6 cellular contexts compared by ENCODE assay signal in the genomic region with DNA sequence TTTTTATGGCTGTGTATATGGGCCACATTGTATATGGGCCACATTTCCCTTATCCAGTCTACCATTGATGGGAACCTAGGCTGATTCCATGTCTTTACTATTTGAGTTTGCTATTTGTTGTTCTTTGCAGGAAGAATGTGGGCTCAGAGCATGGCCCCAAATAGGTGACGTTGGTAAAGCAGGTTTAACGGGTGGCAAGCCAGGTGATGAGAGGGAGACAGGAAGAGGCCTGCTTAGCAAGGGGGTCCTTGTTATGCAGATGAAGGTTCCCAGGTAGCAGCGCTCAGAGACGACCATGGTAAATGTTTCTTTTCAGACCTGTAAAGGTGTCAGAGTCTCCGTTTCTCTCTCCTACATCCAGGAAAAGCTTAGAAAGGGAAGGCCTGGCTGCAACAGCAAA. TPM values are rescaled to one million over a fixed set of nuclear protein-coding genes. Genes with fewer than 3 reads are reported as not detected.
"Had no signal": no experiment of that assay in that cellular context is flagged by ENCODE, and none has a peak within 500 bp of the region (broad histone marks: within the 10 kb centered on the region; RNA-seq: fewer than 3 reads in every experiment).

No MANE protein-coding gene starts in this region.

RNA-seq across cellular contexts. Expression of gene GYG2, which starts 28.8 kb away (rescaled TPM):
- total RNA-seq: activated CD4-positive, alpha-beta memory T cell treated with anti-CD3 and anti-CD28 coated beads, Interleukin-2, amount 10 ng/mL, durations not matched to agents 7 days and 5 days; activated CD8-positive, alpha-beta memory T cell treated with anti-CD3 and anti-CD28 coated beads, Interleukin-2, amount 10 ng/mL, durations not matched to agents 7 days and 5 days; MCF 10A; OCI-LY7 had no signal

RNA-seq across cellular contexts. Expression of gene XG, which starts 48.1 kb away (rescaled TPM):
- total RNA-seq: activated CD4-positive, alpha-beta memory T cell treated with anti-CD3 and anti-CD28 coated beads, Interleukin-2, amount 10 ng/mL, durations not matched to agents 7 days and 5 days; activated CD8-positive, alpha-beta memory T cell treated with anti-CD3 and anti-CD28 coated beads, Interleukin-2, amount 10 ng/mL, durations not matched to agents 7 days and 5 days; MCF 10A; OCI-LY7; PC-9; SK-MEL-5 had no signal
